In the genomic region with DNA sequence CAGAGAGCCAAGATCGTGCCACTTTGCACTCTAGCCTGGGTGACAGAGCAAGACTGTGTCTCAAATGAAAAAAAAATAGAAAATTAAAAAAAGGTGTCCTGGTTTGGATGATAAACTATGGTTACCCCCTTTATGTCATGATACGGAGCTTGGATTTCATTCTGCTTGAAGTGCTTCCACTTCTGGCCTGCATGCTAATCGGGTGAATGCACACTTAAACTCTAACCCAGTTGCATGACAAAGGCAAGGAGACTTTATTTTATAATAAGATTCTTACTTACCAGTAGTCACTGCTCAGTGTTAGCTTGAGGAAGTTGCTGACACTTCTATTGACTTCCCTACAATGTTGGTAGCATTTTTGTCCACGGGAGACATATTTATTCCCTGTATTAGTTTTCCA, we compare ENCODE assay signal across 2 cellular contexts.
TF ChIP-seq lines count a peak whose summit lies in the region.

No MANE protein-coding gene starts in this region.

TF ChIP-seq in IMR-90, 13 proteins besides CTCF, POLR2A, EP300 and RAD21:
- TF ChIP-seq BHLHE40 (IDR thresholded peaks at IDR 0.05; ENCODE audit: low read depth, low read length) (no peak), NFE2L2 (IDR thresholded peaks at IDR 0.05; ENCODE audit: low read depth, low read length) (no peak), FOS (IDR thresholded peaks at IDR 0.05; ENCODE audit: low read depth, low read length) (no peak), RCOR1 (IDR thresholded peaks at IDR 0.05; ENCODE audit: insufficient replicate concordance, low read length) (no peak), SMC3 (IDR thresholded peaks at IDR 0.05; ENCODE audit: low read depth, low read length) (no peak), CEBPB (IDR thresholded peaks at IDR 0.05; ENCODE audit: low read depth, low read length) (no peak), MXI1 (IDR thresholded peaks at IDR 0.05; ENCODE audit: borderline replicate concordance, low read depth, low read length) (no peak), MAZ (IDR thresholded peaks at IDR 0.05; ENCODE audit: borderline replicate concordance, low read depth, low read length) (no peak)
- TF ChIP-seq, protein P1, sequence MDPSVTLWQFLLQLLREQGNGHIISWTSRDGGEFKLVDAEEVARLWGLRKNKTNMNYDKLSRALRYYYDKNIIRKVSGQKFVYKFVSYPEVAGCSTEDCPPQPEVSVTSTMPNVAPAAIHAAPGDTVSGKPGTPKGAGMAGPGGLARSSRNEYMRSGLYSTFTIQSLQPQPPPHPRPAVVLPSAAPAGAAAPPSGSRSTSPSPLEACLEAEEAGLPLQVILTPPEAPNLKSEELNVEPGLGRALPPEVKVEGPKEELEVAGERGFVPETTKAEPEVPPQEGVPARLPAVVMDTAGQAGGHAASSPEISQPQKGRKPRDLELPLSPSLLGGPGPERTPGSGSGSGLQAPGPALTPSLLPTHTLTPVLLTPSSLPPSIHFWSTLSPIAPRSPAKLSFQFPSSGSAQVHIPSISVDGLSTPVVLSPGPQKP (IDR thresholded peaks at IDR 0.05; ENCODE audit: borderline replicate concordance, low read depth, low read length): no peak
- TF ChIP-seq, protein P2, sequence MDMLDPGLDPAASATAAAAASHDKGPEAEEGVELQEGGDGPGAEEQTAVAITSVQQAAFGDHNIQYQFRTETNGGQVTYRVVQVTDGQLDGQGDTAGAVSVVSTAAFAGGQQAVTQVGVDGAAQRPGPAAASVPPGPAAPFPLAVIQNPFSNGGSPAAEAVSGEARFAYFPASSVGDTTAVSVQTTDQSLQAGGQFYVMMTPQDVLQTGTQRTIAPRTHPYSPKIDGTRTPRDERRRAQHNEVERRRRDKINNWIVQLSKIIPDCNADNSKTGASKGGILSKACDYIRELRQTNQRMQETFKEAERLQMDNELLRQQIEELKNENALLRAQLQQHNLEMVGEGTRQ (IDR thresholded peaks at IDR 0.05; ENCODE audit: low read depth, low read length): no peak

TF ChIP-seq in SK-N-SH, 30 proteins besides CTCF, POLR2A, EP300 and RAD21:
- TF ChIP-seq TAF1 (IDR thresholded peaks at IDR 0.05; ENCODE audit: borderline replicate concordance, low read depth, low read length): no peak
- no peak for TF ChIP-seq MXI1 (IDR thresholded peaks at IDR 0.05; ENCODE audit: low read depth, low read length)
- TF ChIP-seq MEF2A (IDR thresholded peaks at IDR 0.05; ENCODE audit: borderline replicate concordance, low read depth): no peak
- no peak for TF ChIP-seq JUND (IDR thresholded peaks at IDR 0.05)
- TF ChIP-seq, protein P3, sequence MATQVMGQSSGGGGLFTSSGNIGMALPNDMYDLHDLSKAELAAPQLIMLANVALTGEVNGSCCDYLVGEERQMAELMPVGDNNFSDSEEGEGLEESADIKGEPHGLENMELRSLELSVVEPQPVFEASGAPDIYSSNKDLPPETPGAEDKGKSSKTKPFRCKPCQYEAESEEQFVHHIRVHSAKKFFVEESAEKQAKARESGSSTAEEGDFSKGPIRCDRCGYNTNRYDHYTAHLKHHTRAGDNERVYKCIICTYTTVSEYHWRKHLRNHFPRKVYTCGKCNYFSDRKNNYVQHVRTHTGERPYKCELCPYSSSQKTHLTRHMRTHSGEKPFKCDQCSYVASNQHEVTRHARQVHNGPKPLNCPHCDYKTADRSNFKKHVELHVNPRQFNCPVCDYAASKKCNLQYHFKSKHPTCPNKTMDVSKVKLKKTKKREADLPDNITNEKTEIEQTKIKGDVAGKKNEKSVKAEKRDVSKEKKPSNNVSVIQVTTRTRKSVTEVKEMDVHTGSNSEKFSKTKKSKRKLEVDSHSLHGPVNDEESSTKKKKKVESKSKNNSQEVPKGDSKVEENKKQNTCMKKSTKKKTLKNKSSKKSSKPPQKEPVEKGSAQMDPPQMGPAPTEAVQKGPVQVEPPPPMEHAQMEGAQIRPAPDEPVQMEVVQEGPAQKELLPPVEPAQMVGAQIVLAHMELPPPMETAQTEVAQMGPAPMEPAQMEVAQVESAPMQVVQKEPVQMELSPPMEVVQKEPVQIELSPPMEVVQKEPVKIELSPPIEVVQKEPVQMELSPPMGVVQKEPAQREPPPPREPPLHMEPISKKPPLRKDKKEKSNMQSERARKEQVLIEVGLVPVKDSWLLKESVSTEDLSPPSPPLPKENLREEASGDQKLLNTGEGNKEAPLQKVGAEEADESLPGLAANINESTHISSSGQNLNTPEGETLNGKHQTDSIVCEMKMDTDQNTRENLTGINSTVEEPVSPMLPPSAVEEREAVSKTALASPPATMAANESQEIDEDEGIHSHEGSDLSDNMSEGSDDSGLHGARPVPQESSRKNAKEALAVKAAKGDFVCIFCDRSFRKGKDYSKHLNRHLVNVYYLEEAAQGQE (IDR thresholded peaks at IDR 0.05; ENCODE audit: low read depth, low read length): no peak
- TF ChIP-seq RXRA (IDR thresholded peaks at IDR 0.05; ENCODE audit: borderline replicate concordance, low read depth): no peak
- TF ChIP-seq, protein P4, sequence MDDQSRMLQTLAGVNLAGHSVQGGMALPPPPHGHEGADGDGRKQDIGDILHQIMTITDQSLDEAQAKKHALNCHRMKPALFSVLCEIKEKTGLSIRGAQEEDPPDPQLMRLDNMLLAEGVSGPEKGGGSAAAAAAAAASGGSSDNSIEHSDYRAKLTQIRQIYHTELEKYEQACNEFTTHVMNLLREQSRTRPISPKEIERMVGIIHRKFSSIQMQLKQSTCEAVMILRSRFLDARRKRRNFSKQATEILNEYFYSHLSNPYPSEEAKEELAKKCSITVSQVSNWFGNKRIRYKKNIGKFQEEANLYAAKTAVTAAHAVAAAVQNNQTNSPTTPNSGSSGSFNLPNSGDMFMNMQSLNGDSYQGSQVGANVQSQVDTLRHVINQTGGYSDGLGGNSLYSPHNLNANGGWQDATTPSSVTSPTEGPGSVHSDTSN (IDR thresholded peaks at IDR 0.05): no peak
- no peak for TF ChIP-seq FOXJ3 (CRISPR knock-in tag; IDR thresholded peaks at IDR 0.05)
- TF ChIP-seq FOXM1 (IDR thresholded peaks at IDR 0.05; ENCODE audit: low read depth): no peak
- TF ChIP-seq GABPA (IDR thresholded peaks at IDR 0.05; ENCODE audit: low read depth): no peak
- no peak for TF ChIP-seq GATA2 (CRISPR knock-in tag; IDR thresholded peaks at IDR 0.05)
- TF ChIP-seq NRF1 (IDR thresholded peaks at IDR 0.05; ENCODE audit: low read depth, low read length): no peak
- no peak for TF ChIP-seq SIN3A (IDR thresholded peaks at IDR 0.05; ENCODE audit: borderline replicate concordance, low read depth, low read length)
